2 cellular contexts compared by ENCODE assay signal in the genomic region with DNA sequence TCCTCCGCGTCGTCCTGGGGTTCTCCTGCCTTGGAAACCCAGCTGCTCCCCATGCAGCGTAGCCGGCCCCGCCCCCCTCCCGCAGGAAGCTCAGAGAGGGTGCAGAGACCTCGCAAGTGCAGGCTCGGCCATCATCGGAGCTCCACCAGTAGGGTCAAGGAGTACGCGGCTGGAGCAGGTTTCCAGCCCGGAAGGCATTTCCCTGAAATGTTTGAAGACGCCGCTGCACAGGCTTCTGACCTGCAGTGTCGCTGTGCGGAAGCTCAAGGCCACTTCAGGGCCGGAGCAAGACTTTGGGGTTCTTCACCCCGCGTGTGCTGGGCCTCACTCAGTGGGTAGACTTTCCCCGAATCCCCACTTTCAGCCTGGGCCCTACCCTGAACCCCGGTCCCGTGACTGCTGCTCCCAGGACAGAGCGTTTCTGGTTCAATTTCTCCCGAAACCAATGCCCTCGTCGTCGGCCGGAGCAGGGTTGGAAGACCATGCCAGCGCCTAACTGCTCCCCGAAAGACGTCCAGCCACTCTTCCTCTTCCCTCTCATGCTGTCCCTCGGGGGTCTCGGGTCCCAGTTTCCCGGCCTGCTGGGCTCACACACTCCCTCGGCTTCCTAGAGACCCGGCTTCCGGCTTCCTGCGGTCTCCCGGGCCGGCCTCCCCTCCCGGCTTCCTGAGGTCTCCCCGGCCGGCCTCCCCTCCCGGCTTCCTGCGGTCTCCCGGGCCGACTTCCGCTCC.
TF ChIP-seq lines count a peak whose summit lies in the region.

No MANE protein-coding gene starts in this region.

TF ChIP-seq in SK-N-SH, 30 proteins besides CTCF, POLR2A, EP300 and RAD21 (continued from another document):
- TF ChIP-seq RCOR1 (IDR thresholded peaks at IDR 0.05; ENCODE audit: low read length) (no peak), FOXM1 (IDR thresholded peaks at IDR 0.05; ENCODE audit: low read depth) (no peak), GATA2 (CRISPR knock-in tag; IDR thresholded peaks at IDR 0.05) (no peak), ELF1 (IDR thresholded peaks at IDR 0.05) (no peak), CHD2 (IDR thresholded peaks at IDR 0.05; ENCODE audit: low read length, partially characterized antibody) (no peak), TEAD4 (IDR thresholded peaks at IDR 0.05; ENCODE audit: borderline replicate concordance, insufficient read depth) (no peak), MXI1 (IDR thresholded peaks at IDR 0.05; ENCODE audit: low read depth, low read length) (no peak), FOXJ3 (CRISPR knock-in tag; IDR thresholded peaks at IDR 0.05) (no peak), RFX5 (IDR thresholded peaks at IDR 0.05; ENCODE audit: low read length) (no peak), TAF1 (IDR thresholded peaks at IDR 0.05; ENCODE audit: borderline replicate concordance, low read depth, low read length) (no peak)

TF ChIP-seq in SK-N-SH treated with all-trans-retinoic acid at 6 μM for 48 hours, 23 proteins besides CTCF, POLR2A, EP300 and RAD21 (continued from another document):
- TF ChIP-seq, protein P1, sequence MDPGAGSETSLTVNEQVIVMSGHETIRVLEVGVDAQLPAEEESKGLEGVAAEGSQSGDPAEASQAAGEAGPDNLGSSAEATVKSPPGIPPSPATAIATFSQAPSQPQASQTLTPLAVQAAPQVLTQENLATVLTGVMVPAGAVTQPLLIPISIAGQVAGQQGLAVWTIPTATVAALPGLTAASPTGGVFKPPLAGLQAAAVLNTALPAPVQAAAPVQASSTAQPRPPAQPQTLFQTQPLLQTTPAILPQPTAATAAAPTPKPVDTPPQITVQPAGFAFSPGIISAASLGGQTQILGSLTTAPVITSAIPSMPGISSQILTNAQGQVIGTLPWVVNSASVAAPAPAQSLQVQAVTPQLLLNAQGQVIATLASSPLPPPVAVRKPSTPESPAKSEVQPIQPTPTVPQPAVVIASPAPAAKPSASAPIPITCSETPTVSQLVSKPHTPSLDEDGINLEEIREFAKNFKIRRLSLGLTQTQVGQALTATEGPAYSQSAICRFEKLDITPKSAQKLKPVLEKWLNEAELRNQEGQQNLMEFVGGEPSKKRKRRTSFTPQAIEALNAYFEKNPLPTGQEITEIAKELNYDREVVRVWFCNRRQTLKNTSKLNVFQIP (CRISPR knock-in tag; IDR thresholded peaks at IDR 0.05; ENCODE audit: borderline replicate concordance, low read depth), result no peak
- TF ChIP-seq CSDC2 (CRISPR knock-in tag; IDR thresholded peaks at IDR 0.05) (no peak), OSR1 (CRISPR knock-in tag; IDR thresholded peaks at IDR 0.05) (no peak), TOX (CRISPR knock-in tag; IDR thresholded peaks at IDR 0.05; ENCODE audit: borderline replicate concordance) (no peak), ZNF70 (CRISPR knock-in tag; IDR thresholded peaks at IDR 0.05) (no peak), TSHZ2 (CRISPR knock-in tag; IDR thresholded peaks at IDR 0.05) (no peak), PPARA (CRISPR knock-in tag; IDR thresholded peaks at IDR 0.05; ENCODE audit: borderline replicate concordance) (no peak), ARNTL (CRISPR knock-in tag; IDR thresholded peaks at IDR 0.05; ENCODE audit: borderline replicate concordance, low read depth) (no peak), ZC3H10 (CRISPR knock-in tag; IDR thresholded peaks at IDR 0.05) (no peak), RARB (CRISPR knock-in tag; IDR thresholded peaks at IDR 0.05) (no peak), ZFP3 (CRISPR knock-in tag; IDR thresholded peaks at IDR 0.05) (no peak)
- TF ChIP-seq, protein P2, sequence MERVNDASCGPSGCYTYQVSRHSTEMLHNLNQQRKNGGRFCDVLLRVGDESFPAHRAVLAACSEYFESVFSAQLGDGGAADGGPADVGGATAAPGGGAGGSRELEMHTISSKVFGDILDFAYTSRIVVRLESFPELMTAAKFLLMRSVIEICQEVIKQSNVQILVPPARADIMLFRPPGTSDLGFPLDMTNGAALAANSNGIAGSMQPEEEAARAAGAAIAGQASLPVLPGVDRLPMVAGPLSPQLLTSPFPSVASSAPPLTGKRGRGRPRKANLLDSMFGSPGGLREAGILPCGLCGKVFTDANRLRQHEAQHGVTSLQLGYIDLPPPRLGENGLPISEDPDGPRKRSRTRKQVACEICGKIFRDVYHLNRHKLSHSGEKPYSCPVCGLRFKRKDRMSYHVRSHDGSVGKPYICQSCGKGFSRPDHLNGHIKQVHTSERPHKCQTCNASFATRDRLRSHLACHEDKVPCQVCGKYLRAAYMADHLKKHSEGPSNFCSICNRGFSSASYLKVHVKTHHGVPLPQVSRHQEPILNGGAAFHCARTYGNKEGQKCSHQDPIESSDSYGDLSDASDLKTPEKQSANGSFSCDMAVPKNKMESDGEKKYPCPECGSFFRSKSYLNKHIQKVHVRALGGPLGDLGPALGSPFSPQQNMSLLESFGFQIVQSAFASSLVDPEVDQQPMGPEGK (CRISPR knock-in tag; IDR thresholded peaks at IDR 0.05; ENCODE audit: borderline replicate concordance), result no peak
